21 cellular contexts compared by ENCODE assay signal in genomic region chr11:126327280-126328000, GRCh38. TPM values are rescaled to one million over a fixed set of nuclear protein-coding genes. Genes with fewer than 3 reads are reported as not detected.
A peak's percentile ranks its signal among the peaks of the same experiment; 100 is the strongest.
DNase-seq lines count a peak whose midpoint lies in the region; TF ChIP-seq lines count a peak whose summit lies in the region.
"Had no signal": no experiment of that assay in that cellular context is flagged by ENCODE, and none has a peak within 500 bp of the region (broad histone marks: within the 10 kb centered on the region; RNA-seq: fewer than 3 reads in every experiment).

No MANE protein-coding gene starts in this region.

- no peak for DNase-seq in CD8-positive, alpha-beta memory T cell
- DNase-seq in kidney tubule cell (ENCODE audit: low spot score) (peak; percentile 78), progenitor cell of endocrine pancreas (ENCODE audit: low spot score, unreplicated experiment) (no peak), CD1c-positive myeloid dendritic cell (ENCODE audit: extremely low spot score) (no peak), HFFc6 (no peak)
- no peak for DNase-seq in CD4-positive, alpha-beta memory T cell
- DNase-seq: activated B cell treated with CpG ODN at 0.5 μM for 24 hours; activated CD8-positive, alpha-beta memory T cell treated with anti-CD3 and anti-CD28 coated beads for 24 hours; activated naive CD8-positive, alpha-beta T cell treated with anti-CD3 and anti-CD28 coated beads, Interleukin-2, amount 10 ng/mL, durations not matched to agents 7 days and 5 days; brain microvascular endothelial cell; GF-D8; mesenchymal stem cell; naive thymus-derived CD4-positive, alpha-beta T cell; NCI-H1436; NCI-H2171 treated with DMSO at 0.1 percent for 48 hours; SIG-M5; stimulated activated CD4-positive, alpha-beta T cell treated with anti-CD3 and anti-CD28 coated beads, Interleukin-12 subunit alpha, Interleukin-12 subunit beta, amount 100 ng/mL, for 4 hours; stimulated activated CD8-positive, alpha-beta memory T cell treated with anti-CD3 and anti-CD28 coated beads, Interleukin-4, amount 100 ng/mL, for 48 hours; testis had no signal

- H3K27ac ChIP-seq in CD8-positive, alpha-beta memory T cell (ENCODE audit: low read depth, low read length), result no peak overlapping the region
- peak overlapping the region; percentile 46 for H3K27ac ChIP-seq in KOPT-K1 (ENCODE audit: low read depth, low read length, poor library complexity, severe bottlenecking)
- no peak overlapping the region for H3K27ac ChIP-seq in CD4-positive, alpha-beta memory T cell (ENCODE audit: low read depth, low read length)
- H3K27ac ChIP-seq: brain microvascular endothelial cell, testis had no signal

- CTCF ChIA-PET in CD8-positive, alpha-beta memory T cell (lab: Charles Lee), result no interaction called here
- CTCF ChIA-PET in CD4-positive, alpha-beta memory T cell (lab: Charles Lee; ENCODE audit: partially characterized antibody), result no interaction called here

- H3K4me1 Mint-ChIP-seq in CD8-positive, alpha-beta memory T cell, result peaks cover 31 to 51% (median 43%) of the 10 kb centered on the region in 3 donors
- H3K4me1 Mint-ChIP-seq in progenitor cell of endocrine pancreas (ENCODE audit: low read depth) (peaks cover 19% of the 10 kb centered on the region), HFFc6 (ENCODE audit: low read depth) (peaks cover 13% of the 10 kb centered on the region)
- peaks cover 7 to 20% (median 16%) of the 10 kb centered on the region in 4 donors for H3K4me1 Mint-ChIP-seq in CD4-positive, alpha-beta memory T cell
- H3K4me1 Mint-ChIP-seq: activated B cell treated with CpG ODN at 0.5 μM for 24 hours had no signal

- H3K27me3 ChIP-seq in CD8-positive, alpha-beta memory T cell (ENCODE audit: insufficient read depth, low read length, poor library complexity, severe bottlenecking), result no peaks in the 10 kb centered on the region
- no peaks in the 10 kb centered on the region for H3K27me3 ChIP-seq in CD4-positive, alpha-beta memory T cell (ENCODE audit: insufficient read depth, low read length)
- H3K27me3 ChIP-seq: brain microvascular endothelial cell, testis had no signal

- peaks cover 14% of the 10 kb centered on the region for H3K36me3 ChIP-seq in CD8-positive, alpha-beta memory T cell (ENCODE audit: insufficient read depth, low read length)
- peaks cover 15% of the 10 kb centered on the region for H3K36me3 ChIP-seq in KOPT-K1 (ENCODE audit: insufficient read depth, low read length)
- H3K36me3 ChIP-seq in CD4-positive, alpha-beta memory T cell (ENCODE audit: insufficient read depth, low read length), result peaks cover 15% of the 10 kb centered on the region
- H3K36me3 ChIP-seq: brain microvascular endothelial cell, HAP-1 had no signal

- no peak overlapping the region for H3K4me3 ChIP-seq in CD8-positive, alpha-beta memory T cell (ENCODE audit: low read length)
- H3K4me3 ChIP-seq in CD4-positive, alpha-beta memory T cell (ENCODE audit: low read length in 2 of 2), result no peak overlapping the region
- H3K4me3 ChIP-seq: HAP-1, testis had no signal

- no peaks in the 10 kb centered on the region for H3K9me3 Mint-ChIP-seq in CD8-positive, alpha-beta memory T cell
- H3K9me3 Mint-ChIP-seq in progenitor cell of endocrine pancreas (ENCODE audit: low read depth) (no peaks in the 10 kb centered on the region), HFFc6 (no peaks in the 10 kb centered on the region)
- H3K9me3 Mint-ChIP-seq in CD4-positive, alpha-beta memory T cell, result no peaks in the 10 kb centered on the region
- H3K9me3 Mint-ChIP-seq: activated B cell treated with CpG ODN at 0.5 μM for 24 hours; activated naive CD8-positive, alpha-beta T cell treated with anti-CD3 and anti-CD28 coated beads, Interleukin-2, amount 10 ng/mL, durations not matched to agents 7 days and 5 days; naive thymus-derived CD4-positive, alpha-beta T cell had no signal

- no peaks in the 10 kb centered on the region for H3K9me3 ChIP-seq in CD8-positive, alpha-beta memory T cell (ENCODE audit: low read length)
- H3K9me3 ChIP-seq in KOPT-K1 (ENCODE audit: insufficient read depth, low read length, poor library complexity, severe bottlenecking), result no peaks in the 10 kb centered on the region
- H3K9me3 ChIP-seq in CD4-positive, alpha-beta memory T cell (ENCODE audit: control insufficient read depth in 1 of 2, low read length in 2 of 2), result no peaks in the 10 kb centered on the region
- H3K9me3 ChIP-seq: HAP-1, testis had no signal

- H3K27me3 Mint-ChIP-seq in CD8-positive, alpha-beta memory T cell, result no peaks in the 10 kb centered on the region
- H3K27me3 Mint-ChIP-seq in progenitor cell of endocrine pancreas (no peaks in the 10 kb centered on the region), HFFc6 (ENCODE audit: insufficient read depth) (no peaks in the 10 kb centered on the region; the same call in 1 of the 2 replicates)
- no peaks in the 10 kb centered on the region for H3K27me3 Mint-ChIP-seq in CD4-positive, alpha-beta memory T cell
- H3K27me3 Mint-ChIP-seq: activated B cell treated with CpG ODN at 0.5 μM for 24 hours; activated naive CD8-positive, alpha-beta T cell treated with anti-CD3 and anti-CD28 coated beads, Interleukin-2, amount 10 ng/mL, durations not matched to agents 7 days and 5 days; naive thymus-derived CD4-positive, alpha-beta T cell had no signal

- POLR2A ChIA-PET in CD8-positive, alpha-beta memory T cell (lab: Charles Lee), result no interaction called here
- POLR2A ChIA-PET in CD4-positive, alpha-beta memory T cell (lab: Charles Lee; ENCODE audit: partially characterized antibody), result no interaction called here

- peaks cover 0 to 48% (median 6%) of the 10 kb centered on the region in 3 donors for H3K36me3 Mint-ChIP-seq in CD8-positive, alpha-beta memory T cell
- no peaks in the 10 kb centered on the region for H3K36me3 Mint-ChIP-seq in progenitor cell of endocrine pancreas (ENCODE audit: insufficient read depth)
- H3K36me3 Mint-ChIP-seq in HFFc6 (ENCODE audit: low read depth), result no peaks in the 10 kb centered on the region
- peaks cover 17 to 47% of the 10 kb centered on the region in 2 donors for H3K36me3 Mint-ChIP-seq in CD4-positive, alpha-beta memory T cell
- H3K36me3 Mint-ChIP-seq: activated naive CD8-positive, alpha-beta T cell treated with anti-CD3 and anti-CD28 coated beads, Interleukin-2, amount 10 ng/mL, durations not matched to agents 7 days and 5 days had no signal

- H3K27ac Mint-ChIP-seq in CD8-positive, alpha-beta memory T cell, result peak overlapping the region in 7 of 8 donors; percentile 13 to 91 (median 85)
- H3K27ac Mint-ChIP-seq in progenitor cell of endocrine pancreas (peak overlapping the region; percentile 90), HFFc6 (no peak overlapping the region)
- H3K27ac Mint-ChIP-seq in CD4-positive, alpha-beta memory T cell, result peak overlapping the region in 2 of 7 donors; percentile 52 to 53
- H3K27ac Mint-ChIP-seq: activated B cell treated with CpG ODN at 0.5 μM for 24 hours; activated naive CD8-positive, alpha-beta T cell treated with anti-CD3 and anti-CD28 coated beads, Interleukin-2, amount 10 ng/mL, durations not matched to agents 7 days and 5 days had no signal

- H3K4me3 Mint-ChIP-seq in CD8-positive, alpha-beta memory T cell, result no peak overlapping the region
- H3K4me3 Mint-ChIP-seq in progenitor cell of endocrine pancreas (ENCODE audit: low read depth) (peak overlapping the region; percentile 19), HFFc6 (no peak overlapping the region)
- no peak overlapping the region for H3K4me3 Mint-ChIP-seq in CD4-positive, alpha-beta memory T cell
- H3K4me3 Mint-ChIP-seq: activated B cell treated with CpG ODN at 0.5 μM for 24 hours; activated naive CD8-positive, alpha-beta T cell treated with anti-CD3 and anti-CD28 coated beads, Interleukin-2, amount 10 ng/mL, durations not matched to agents 7 days and 5 days; naive thymus-derived CD4-positive, alpha-beta T cell had no signal

- intact Hi-C loops in CD4-positive, alpha-beta memory T cell (cut with micrococcal nuclease), result no loop called here

- no peak for TF ChIP-seq CTCF in progenitor cell of endocrine pancreas (IDR thresholded peaks at IDR 0.05; ENCODE audit: unreplicated experiment)
- TF ChIP-seq CTCF in HFFc6 (IDR thresholded peaks at IDR 0.05), result no peak

- H3K4me1 ChIP-seq in CD8-positive, alpha-beta memory T cell (ENCODE audit: insufficient read depth, low read length), result peaks cover 24% of the 10 kb centered on the region
- H3K4me1 ChIP-seq in CD4-positive, alpha-beta memory T cell (ENCODE audit: insufficient read depth, low read length), result no peaks in the 10 kb centered on the region
- H3K4me1 ChIP-seq: HAP-1 had no signal

RNA-seq across cellular contexts. Expression of gene DCPS, which starts 23.6 kb away (rescaled TPM):
- total RNA-seq in CD8-positive, alpha-beta memory T cell, result 10 to 100 TPM; 40.0 to 42.4 TPM
- 59.6 TPM for polyA plus RNA-seq in CD8-positive, alpha-beta memory T cell
- 14.1 and 17.9 TPM in 2 replicates for total RNA-seq in progenitor cell of endocrine pancreas
- 10 to 100 TPM; 19.0 to 26.6 (median 24.3) TPM for total RNA-seq in HFFc6 (2021; fragmentation: NEBNext Ultra II Directional; extraction: Animal tissue kit (Norgen Biotek cat#: 25700))
- total RNA-seq in CD4-positive, alpha-beta memory T cell, result 10 to 100 TPM; 20.2 to 21.2 TPM
- polyA plus RNA-seq in CD4-positive, alpha-beta memory T cell, result 10 to 100 TPM; 40.3 to 48.0 TPM

RNA-seq across cellular contexts. Expression of gene ST3GAL4, which starts 28.0 kb away (rescaled TPM):
- 10 to 100 TPM; 11.0 to 12.5 TPM for total RNA-seq in CD8-positive, alpha-beta memory T cell
- polyA plus RNA-seq in CD8-positive, alpha-beta memory T cell, result 8.3 TPM
- 7.8 and 8.8 TPM in 2 replicates for total RNA-seq in progenitor cell of endocrine pancreas
- total RNA-seq in HFFc6 (2021; fragmentation: NEBNext Ultra II Directional; extraction: Animal tissue kit (Norgen Biotek cat#: 25700)), result 10 to 100 TPM; 25.9 to 34.6 (median 30.0) TPM
- total RNA-seq in CD4-positive, alpha-beta memory T cell, result 1 to 10 TPM; 2.6 TPM
- 1 to 10 TPM; 4.6 to 5.9 TPM for polyA plus RNA-seq in CD4-positive, alpha-beta memory T cell

RNA-seq across cellular contexts. Expression of gene TIRAP, which starts 44.5 kb away (rescaled TPM):
- 10 to 100 TPM; 10.6 to 11.3 TPM for total RNA-seq in CD8-positive, alpha-beta memory T cell
- 13.0 TPM for polyA plus RNA-seq in CD8-positive, alpha-beta memory T cell
- total RNA-seq in progenitor cell of endocrine pancreas, result 12.8 and 14.3 TPM in 2 replicates
- 1 to 10 TPM; 7.6 to 9.7 (median 8.2) TPM for total RNA-seq in HFFc6 (2021; fragmentation: NEBNext Ultra II Directional; extraction: Animal tissue kit (Norgen Biotek cat#: 25700))
- total RNA-seq in CD4-positive, alpha-beta memory T cell, result 10 to 100 TPM; 25.4 to 27.4 TPM
- 10 to 100 TPM in 1 of 2 donors, 1 to 10 TPM in 1; 5.9 to 12.8 TPM for polyA plus RNA-seq in CD4-positive, alpha-beta memory T cell

RNA-seq across cellular contexts. Expression of gene FOXRED1, which starts 58.5 kb away (rescaled TPM):
- total RNA-seq in CD8-positive, alpha-beta memory T cell, result 10 to 100 TPM; 40.3 to 42.4 TPM
- polyA plus RNA-seq in CD8-positive, alpha-beta memory T cell, result 16.3 TPM
- total RNA-seq in progenitor cell of endocrine pancreas, result 63.8 and 64.7 TPM in 2 replicates
- 10 to 100 TPM; 10.4 to 15.9 (median 14.9) TPM for total RNA-seq in HFFc6 (2021; fragmentation: NEBNext Ultra II Directional; extraction: Animal tissue kit (Norgen Biotek cat#: 25700))
- 10 to 100 TPM; 30.5 to 32.5 TPM for total RNA-seq in CD4-positive, alpha-beta memory T cell
- polyA plus RNA-seq in CD4-positive, alpha-beta memory T cell, result 10 to 100 TPM; 18.7 to 27.3 TPM

RNA-seq across cellular contexts. Expression of gene SRPRA, which starts 58.7 kb away (rescaled TPM):
- 100 to 1,000 TPM; 157 TPM for total RNA-seq in CD8-positive, alpha-beta memory T cell
- polyA plus RNA-seq in CD8-positive, alpha-beta memory T cell, result 168 TPM
- total RNA-seq in progenitor cell of endocrine pancreas, result 79.2 and 80.9 TPM in 2 replicates
- 100 to 1,000 TPM; 153 to 177 (median 162) TPM for total RNA-seq in HFFc6 (2021; fragmentation: NEBNext Ultra II Directional; extraction: Animal tissue kit (Norgen Biotek cat#: 25700))
- total RNA-seq in CD4-positive, alpha-beta memory T cell, result 100 to 1,000 TPM; 171 to 176 TPM
- polyA plus RNA-seq in CD4-positive, alpha-beta memory T cell, result 100 to 1,000 TPM; 132 to 146 TPM
